Comparison of ENCODE assay signal across 8 cellular contexts in genomic region chr7:23530901-23531793, GRCh38. TPM values are rescaled to one million over a fixed set of nuclear protein-coding genes. Genes with fewer than 3 reads are reported as not detected.
DNase-seq lines count a peak whose midpoint lies in the region; ATAC-seq and TF ChIP-seq lines count a peak whose summit lies in the region.

No MANE protein-coding gene starts in this region.

- H3K27me3 ChIP-seq in HL-60 (ENCODE audit: insufficient read depth, poor library complexity, severe bottlenecking) (no peaks in the 10 kb centered on the region), gastroesophageal sphincter (no peaks in the 10 kb centered on the region), neuronal stem cell (ENCODE audit: control insufficient read depth in 3 of 3, insufficient read depth in 3 of 3, low read depth in 1 of 3, low read length in 3 of 3) (no peaks in the 10 kb centered on the region)

- H3K4me1 ChIP-seq in gastroesophageal sphincter = peaks cover 2 to 50% (median 26%) of the 10 kb centered on the region in 3 donors
- H3K4me1 ChIP-seq in neuronal stem cell (ENCODE audit: control insufficient read depth in 2 of 2, insufficient read depth in 1 of 2, low read depth in 1 of 2, low read length in 2 of 2) = peaks cover 0 to 2% of the 10 kb centered on the region in 2 donors

- H3K4me3 ChIP-seq in HL-60 (replicated peaks; ENCODE audit: insufficient read depth, low read length) (peak overlapping the region; percentile 94), gastroesophageal sphincter (peak overlapping the region; percentile 79 to 85), neuronal stem cell (ENCODE audit: low read length in 2 of 2) (peak overlapping the region; percentile 78 to 96)

- peak overlapping the region; percentile 85 for H2AFZ ChIP-seq in neuronal stem cell (ENCODE audit: low read length)

- H3K4me2 ChIP-seq in neuronal stem cell (ENCODE audit: insufficient read depth, low read length, poor library complexity, severe bottlenecking) = peak overlapping the region; percentile 12

- peak overlapping the region; percentile 93 for H3K4ac ChIP-seq in neuronal stem cell (ENCODE audit: low read length)

- H3K23ac ChIP-seq in neuronal stem cell (ENCODE audit: low read depth, low read length, poor library complexity) = peak overlapping the region; percentile 82

- H2AK5ac ChIP-seq in neuronal stem cell (ENCODE audit: low read depth, low read length) = peak overlapping the region; percentile 94

- peak; percentile 68 for DNase-seq in COLO829 (ENCODE audit: low spot score)
- DNase-seq in HL-60 (ENCODE audit: low read depth in 1 of 2, low spot score in 1 of 2) = peak; percentile 52 to 88
- DNase-seq in RPMI7951 (ENCODE audit: low read depth) = peak; percentile 68
- DNase-seq in activated naive CD4-positive, alpha-beta T cell treated with anti-CD3 and anti-CD28 coated beads for 36 hours = peak; percentile 80
- DNase-seq in neuronal stem cell (ENCODE audit: low spot score) = peak; percentile 21

- peak overlapping the region; percentile 99 for H3K4me3 Mint-ChIP-seq in activated naive CD4-positive, alpha-beta T cell treated with anti-CD3 and anti-CD28 coated beads for 36 hours

- H3K9me3 ChIP-seq in gastroesophageal sphincter (no peaks in the 10 kb centered on the region), neuronal stem cell (replicated peaks in 1 of 2; ENCODE audit: control insufficient read depth in 2 of 2, insufficient read depth in 1 of 2, low read depth in 1 of 2, low read length in 2 of 2) (peaks cover 0 to 14% of the 10 kb centered on the region in 2 donors)

- no peak overlapping the region for H2BK120ac ChIP-seq in neuronal stem cell (ENCODE audit: low read depth, low read length)

- TF ChIP-seq EP300 in gastroesophageal sphincter (IDR thresholded peaks at IDR 0.05) = no peak

- no peak for TF ChIP-seq CTCF in HL-60 (IDR thresholded peaks at IDR 0.05; ENCODE audit: insufficient read depth, low read length)
- TF ChIP-seq CTCF in gastroesophageal sphincter (IDR thresholded peaks at IDR 0.05) = no peak

- H3K18ac ChIP-seq in neuronal stem cell (ENCODE audit: low read length) = peak overlapping the region; percentile 97

- intact Hi-C loops in activated naive CD4-positive, alpha-beta T cell treated with anti-CD3 and anti-CD28 coated beads for 36 hours (cut with micrococcal nuclease) = loop anchor here (1.0 to 10.0 kb wide), 11 partner anchors 41 to 1594 kb away; partner anchors contain the start of genes CYCS, HYCC1, NUP42 and PALS2

- H4K8ac ChIP-seq in neuronal stem cell (ENCODE audit: low read depth, low read length) = no peak overlapping the region

- peak overlapping the region; percentile 92 for H3K9ac ChIP-seq in neuronal stem cell (ENCODE audit: low read depth, low read length, poor library complexity)

- no peaks in the 10 kb centered on the region for H3K9me3 Mint-ChIP-seq in activated naive CD4-positive, alpha-beta T cell treated with anti-CD3 and anti-CD28 coated beads for 36 hours

- no peaks in the 10 kb centered on the region for H3K27me3 Mint-ChIP-seq in activated naive CD4-positive, alpha-beta T cell treated with anti-CD3 and anti-CD28 coated beads for 36 hours (ENCODE audit: low read depth)

- H3K27ac Mint-ChIP-seq in activated naive CD4-positive, alpha-beta T cell treated with anti-CD3 and anti-CD28 coated beads for 36 hours = peak overlapping the region; percentile 100

- no peak overlapping the region for H2BK15ac ChIP-seq in neuronal stem cell (ENCODE audit: low read length)

- H2BK5ac ChIP-seq in neuronal stem cell (ENCODE audit: low read length) = peak overlapping the region; percentile 95

- peak overlapping the region; percentile 97 for H4K91ac ChIP-seq in neuronal stem cell (ENCODE audit: low read depth, low read length, poor library complexity)

- no peak overlapping the region for H2BK12ac ChIP-seq in neuronal stem cell (ENCODE audit: low read length)

- no peaks in the 10 kb centered on the region for H3K36me3 ChIP-seq in gastroesophageal sphincter
- H3K36me3 ChIP-seq in neuronal stem cell (replicated peaks in 1 of 2; ENCODE audit: control insufficient read depth in 2 of 2, insufficient read depth in 2 of 2, low read length in 2 of 2) = peaks cover 0 to 39% of the 10 kb centered on the region in 2 donors

- peaks cover 2% of the 10 kb centered on the region for H3K79me1 ChIP-seq in neuronal stem cell (ENCODE audit: low read depth, low read length)

- peaks cover 51% of the 10 kb centered on the region for H3K4me1 Mint-ChIP-seq in activated naive CD4-positive, alpha-beta T cell treated with anti-CD3 and anti-CD28 coated beads for 36 hours (ENCODE audit: low read depth)

- TF ChIP-seq POLR2A in gastroesophageal sphincter (IDR thresholded peaks at IDR 0.05) = peak in 1 of 2 donors; percentile 22

- peaks cover 25% of the 10 kb centered on the region for H3K36me3 Mint-ChIP-seq in activated naive CD4-positive, alpha-beta T cell treated with anti-CD3 and anti-CD28 coated beads for 36 hours (ENCODE audit: low read depth)

- CTCF ChIA-PET in activated naive CD4-positive, alpha-beta T cell treated with anti-CD3 and anti-CD28 coated beads for 36 hours (lab: Charles Lee) = no interaction called here

- H3K14ac ChIP-seq in neuronal stem cell (ENCODE audit: low read length) = peak overlapping the region; percentile 5

- H3K27ac ChIP-seq in HL-60 (replicated peaks) = peak overlapping the region; percentile 95
- peak overlapping the region; percentile 69 to 99 (median 94) for H3K27ac ChIP-seq in gastroesophageal sphincter
- peak overlapping the region; percentile 65 for H3K27ac ChIP-seq in neuronal stem cell (replicated peaks; ENCODE audit: low read length)
- peak overlapping the region; percentile 86 for H3K27ac ChIP-seq in temporal lobe (ENCODE audit: low read depth, low read length)

- WGBS in gastroesophageal sphincter (ENCODE audit: low coverage in 1 of 2), 2 donors = 0% methylated on average over 7 to 25 of the region's 58 CpGs
- no CpG with 5 or more reads among the region's 58 CpGs for WGBS in neuronal stem cell (ENCODE audit: extremely low coverage in 2 of 2, insufficient read length in 2 of 2, insufficient replicate concordance in 1 of 2), 2 donors

- ATAC-seq in GM19463 (IDR thresholded peaks at IDR 0.05; ENCODE audit: unreplicated experiment) (peak; percentile 28), gastroesophageal sphincter (peak; percentile 80)

RNA-seq across cellular contexts. Expression of gene TRA2A, which starts 0.6 kb away (rescaled TPM):
- total RNA-seq in RPMI7951 (2014; rRNA removed; shearing (Covaris generic)) = 25.1 and 28.3 TPM in 2 replicates
- 10 to 100 TPM; 77.8 to 79.0 TPM for total RNA-seq in activated naive CD4-positive, alpha-beta T cell treated with anti-CD3 and anti-CD28 coated beads for 36 hours
- total RNA-seq in gastroesophageal sphincter = 10 to 100 TPM; 12.6 to 50.0 (median 27.1) TPM
- polyA plus RNA-seq in neuronal stem cell (2013, experiment 1 of 2) = 93.0 TPM
- polyA plus RNA-seq in neuronal stem cell (2013, experiment 2 of 2) = 96.4 TPM
- total RNA-seq in temporal lobe = 60.7 TPM

Comparison
In these comparisons a context has a peak if more than half of its experiments do, and no peak if none do; other contexts are left out.
1. Peak in every context shown above with its lines: DNase-seq, ATAC-seq, H3K4me3 ChIP-seq and H3K27ac ChIP-seq.
2. DNase-seq: peak in every context shown above with its lines; median percentile 80 in activated naive CD4-positive, alpha-beta T cell treated with anti-CD3 and anti-CD28 coated beads for 36 hours; 70 in HL-60; 68 in COLO829; 68 in RPMI7951; 21 in neuronal stem cell.